Comparison of ENCODE assay signal across 27 cellular contexts in the genomic region with DNA sequence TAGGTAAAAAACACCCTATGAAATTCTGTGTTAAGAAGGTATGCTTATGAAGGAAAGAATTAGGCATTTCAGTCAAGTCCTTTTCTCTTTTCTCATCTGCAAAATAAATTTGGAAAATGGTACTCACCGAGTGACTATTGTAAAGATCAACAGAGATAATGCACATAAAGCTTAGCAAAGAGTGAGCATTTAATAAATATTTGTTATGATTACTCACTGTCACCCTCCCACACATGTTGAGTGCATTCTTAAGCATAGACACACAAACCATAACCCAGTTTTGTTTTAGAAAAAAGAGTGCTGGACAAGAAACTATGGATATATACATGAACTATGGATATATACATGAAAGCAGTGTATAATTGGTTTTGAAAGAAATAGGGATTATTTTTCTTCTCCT. TPM values are rescaled to one million over a fixed set of nuclear protein-coding genes. Genes with fewer than 3 reads are reported as not detected.
A peak's percentile ranks its signal among the peaks of the same experiment; 100 is the strongest.
DNase-seq lines count a peak whose midpoint lies in the region; ATAC-seq, FAIRE-seq and TF ChIP-seq lines count a peak whose summit lies in the region.
"Had no signal": no experiment of that assay in that cellular context is flagged by ENCODE, and none has a peak within 500 bp of the region (broad histone marks: within the 10 kb centered on the region; RNA-seq: fewer than 3 reads in every experiment).

No MANE protein-coding gene starts in this region.

- SMC1A ChIA-PET in GM12878 (lab: Charles Lee; ENCODE audit: uncharacterized antibody, unreplicated experiment), result interaction anchor here (1.5 kb wide), 2 partner anchors 14 to 38 kb away, joined by 3 to 4 read pairs; no protein-coding TSS in a partner anchor

- H3K4me3 Mint-ChIP-seq in HFFc6, result no peak overlapping the region
- H3K4me3 Mint-ChIP-seq in Caco-2 (ENCODE audit: unreplicated experiment), result no peak overlapping the region
- H3K4me3 Mint-ChIP-seq: CD4-positive, alpha-beta memory T cell; T-cell had no signal

- H3K4me1 ChIP-seq in GM12878 (ENCODE audit: control insufficient read depth, insufficient read depth, low read length) (no peaks in the 10 kb centered on the region), Caco-2 (no peaks in the 10 kb centered on the region)
- H3K4me1 ChIP-seq: A549 had no signal

- no peak overlapping the region for H3K4me3 ChIP-seq in GM12878
- no peak overlapping the region for H3K4me3 ChIP-seq in fibroblast of villous mesenchyme (ENCODE audit: low read depth, low read length)
- no peak overlapping the region for H3K4me3 ChIP-seq in Caco-2 (ENCODE audit: low read depth, low read length)
- H3K4me3 ChIP-seq: A549 had no signal

- H3K9me3 Mint-ChIP-seq in HFFc6 (no peaks in the 10 kb centered on the region), Caco-2 (ENCODE audit: unreplicated experiment) (no peaks in the 10 kb centered on the region)

- no peaks in the 10 kb centered on the region for H3K36me3 Mint-ChIP-seq in HFFc6 (ENCODE audit: low read depth)
- no peaks in the 10 kb centered on the region for H3K36me3 Mint-ChIP-seq in Caco-2 (ENCODE audit: insufficient read depth, unreplicated experiment)
- H3K36me3 Mint-ChIP-seq: CD4-positive, alpha-beta memory T cell; T-cell had no signal

- H4K20me1 ChIP-seq in GM12878 (ENCODE audit: control insufficient read depth, insufficient read depth), result no peaks in the 10 kb centered on the region

- H3K27ac Mint-ChIP-seq in HFFc6 (no peak overlapping the region), Caco-2 (ENCODE audit: unreplicated experiment) (no peak overlapping the region)
- H3K27ac Mint-ChIP-seq: CD4-positive, alpha-beta memory T cell; T-cell had no signal

- no peak overlapping the region for H2AFZ ChIP-seq in GM12878 (ENCODE audit: control insufficient read depth, low read depth, low read length)

- RAD21 ChIA-PET in GM12878 (lab: Charles Lee; ENCODE audit: unreplicated experiment), result no interaction called here

- H3K9me3 ChIP-seq in GM12878 (replicated peaks; ENCODE audit: control insufficient read depth, insufficient read depth, low read length), result no peaks in the 10 kb centered on the region
- no peaks in the 10 kb centered on the region for H3K9me3 ChIP-seq in Caco-2
- H3K9me3 ChIP-seq: A549 had no signal

- CTCF ChIA-PET in GM12878 (lab: Yijun Ruan, JAX), result interaction anchor here (1.6 kb wide), 1 partner anchor 9 kb away, joined by 3 read pairs; no protein-coding TSS in a partner anchor
- CTCF ChIA-PET in Caco-2 (lab: Charles Lee), result no interaction called here

- no peak overlapping the region for H3K9ac ChIP-seq in GM12878 (ENCODE audit: control insufficient read depth, insufficient read depth, low read length)

- H3K27me3 Mint-ChIP-seq in HFFc6 (ENCODE audit: insufficient read depth) (peaks cover 8% of the 10 kb centered on the region), Caco-2 (ENCODE audit: insufficient read depth, unreplicated experiment) (no peaks in the 10 kb centered on the region)

- in situ Hi-C loops in GM12878 (cut with MboI), result no loop called here

- no peak overlapping the region for H3K27ac ChIP-seq in GM12878 (ENCODE audit: control insufficient read depth, insufficient read depth)
- H3K27ac ChIP-seq: A549 had no signal

- intact Hi-C loops in GM12878 (cut with micrococcal nuclease; ENCODE audit: unreplicated experiment) (no loop called here), Caco-2 (cut with micrococcal nuclease; ENCODE audit: unreplicated experiment) (no loop called here)

- no peak for TF ChIP-seq EP300 in GM12878 (IDR thresholded peaks at IDR 0.05; ENCODE audit: borderline replicate concordance in 1 of 2, control insufficient read depth in 1 of 2, low read depth in 2 of 2, low read length in 2 of 2)

- H3K27me3 ChIP-seq in GM12878 (replicated peaks in 1 of 2; ENCODE audit: control insufficient read depth in 2 of 2, insufficient read depth in 2 of 2, low read length in 1 of 2), result no peaks in the 10 kb centered on the region
- H3K27me3 ChIP-seq in Caco-2 (replicated peaks; ENCODE audit: control insufficient read depth, insufficient read depth, low read length), result no peaks in the 10 kb centered on the region

- no peak for ATAC-seq in GM12878
- no peak for ATAC-seq in HG02981 (IDR thresholded peaks at IDR 0.05; ENCODE audit: unreplicated experiment)
- ATAC-seq: A549, T-cell had no signal

- no peak for FAIRE-seq in GM12878 (lab: Jason Lieb, UNC)
- FAIRE-seq: A549, GM12892, GM19239, H54, HTR-8/SVneo had no signal

- 15% methylated on average over 1 of the region's 1 CpG for WGBS in GM12878 (ENCODE audit: insufficient coverage, insufficient replicate concordance, low lambda C conversion rate, missing lambda C conversion rate)

- H3K36me3 ChIP-seq in GM12878 (ENCODE audit: control insufficient read depth in 2 of 2, insufficient read depth in 2 of 2, low read length in 1 of 2) (no peaks in the 10 kb centered on the region), Caco-2 (ENCODE audit: control insufficient read depth, insufficient read depth, low read length) (no peaks in the 10 kb centered on the region)

- H3K4me2 ChIP-seq in GM12878 (ENCODE audit: control insufficient read depth, insufficient read depth), result no peak overlapping the region
- H3K4me2 ChIP-seq: A549 had no signal

- no peaks in the 10 kb centered on the region for H3K79me2 ChIP-seq in GM12878 (ENCODE audit: control insufficient read depth, insufficient read depth, low read length)

- TF ChIP-seq CTCF in HFFc6 (IDR thresholded peaks at IDR 0.05), result no peak
- no peak for TF ChIP-seq CTCF in GM12878 (IDR thresholded peaks at IDR 0.05 in 2 of 3, conservative IDR thresholded peaks at IDR 0.05 in 1 of 3; ENCODE audit: control insufficient read depth in 2 of 3, extremely low read depth in 1 of 3, insufficient read depth in 1 of 3, low read depth in 3 of 3, low read length in 3 of 3)
- no peak for TF ChIP-seq CTCF in fibroblast of villous mesenchyme (IDR thresholded peaks at IDR 0.05; ENCODE audit: insufficient read depth, low read depth, low read length)
- no peak for TF ChIP-seq CTCF in Caco-2 (IDR thresholded peaks at IDR 0.05; ENCODE audit: insufficient read depth in 1 of 2, low read depth in 1 of 2, low read length in 1 of 2, severe bottlenecking in 1 of 2, unreplicated experiment in 1 of 2)

- DNase-seq in HFFc6, result peak; percentile 1
- no peak for DNase-seq in GM12878 (ENCODE audit: low read depth, low spot score)
- peak; percentile 37 for DNase-seq in fibroblast of villous mesenchyme (ENCODE audit: low read depth)
- no peak for DNase-seq in Caco-2
- DNase-seq in kidney tubule cell (ENCODE audit: low spot score), result no peak
- no peak for DNase-seq in NCI-H1694 (lab: John Stamatoyannopoulos, UW)
- DNase-seq: AML-193; C1 segment of cervical spinal cord; CD4-positive, alpha-beta memory T cell; COR-L47; GF-D8; KBM-7; MM.1S; NCI-H2029 treated with DMSO at 0.1 percent for 48 hours; NCI-H2171; NCI-H345; NCI-H524; NCI-H774; RPMI8226; SHP77; T-cell had no signal

- TF ChIP-seq POLR2A in GM12878 (IDR thresholded peaks at IDR 0.05; ENCODE audit: low read depth, low read length), result no peak

- H3K4me1 Mint-ChIP-seq in HFFc6 (ENCODE audit: low read depth) (no peaks in the 10 kb centered on the region; the same call in 1 of the 2 replicates), Caco-2 (ENCODE audit: low read depth, unreplicated experiment) (no peaks in the 10 kb centered on the region)
- H3K4me1 Mint-ChIP-seq: CD4-positive, alpha-beta memory T cell; T-cell had no signal

- POLR2A ChIA-PET in GM12878 (lab: Charles Lee), result no interaction called here
- POLR2A ChIA-PET in Caco-2 (lab: Charles Lee), result no interaction called here

- TF ChIP-seq RAD21 in GM12878 (IDR thresholded peaks at IDR 0.05; ENCODE audit: insufficient read depth, low read depth, low read length), result no peak

- BruUV-seq in GM12878 (replicated peaks; lab: Mats Ljungman, UMichigan) (no TSS peak), Caco-2 (replicated peaks; lab: Mats Ljungman, UMichigan) (no TSS peak)

TF ChIP-seq in GM12878, 131 proteins besides CTCF, POLR2A, EP300 and RAD21 (continues in another document):
- TF ChIP-seq RFX5 (IDR thresholded peaks at IDR 0.05; ENCODE audit: low read depth, low read length), result no peak
- peak; percentile 20 for TF ChIP-seq BCL3 (IDR thresholded peaks at IDR 0.05; ENCODE audit: borderline replicate concordance, insufficient read depth, low read depth, low read length, poor library complexity, severe bottlenecking)
- TF ChIP-seq, protein P1, sequence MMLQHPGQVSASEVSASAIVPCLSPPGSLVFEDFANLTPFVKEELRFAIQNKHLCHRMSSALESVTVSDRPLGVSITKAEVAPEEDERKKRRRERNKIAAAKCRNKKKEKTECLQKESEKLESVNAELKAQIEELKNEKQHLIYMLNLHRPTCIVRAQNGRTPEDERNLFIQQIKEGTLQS (IDR thresholded peaks at IDR 0.05; ENCODE audit: borderline replicate concordance, extremely low read depth, low read depth, low read length), result no peak

RNA-seq across cellular contexts. Expression of gene PRLR, which starts 54.7 kb away (rescaled TPM):
- total RNA-seq in HFFc6 (2021; fragmentation: NEBNext Ultra II Directional; extraction: Animal tissue kit (Norgen Biotek cat#: 25700)), result 1 to 10 TPM in 4 of 6 experiments, under 1 TPM in 2; 0.91 to 1.5 (median 1.3) TPM
- total RNA-seq in GM12878 (2013; cell fraction: nucleolus; rRNA removed), result 26.0 and 26.3 TPM in 2 replicates
- total RNA-seq in GM12878 (2014; rRNA removed) (0.11 and 0.16 TPM in 2 replicates), GM12878 (2014; rRNA removed; fragmentation: Illumina TruSeq; extraction: Trizol) (0.27 and 0.28 TPM in 2 replicates), GM12878 (2021) (0.64 and 0.88 TPM in 2 replicates), fibroblast of villous mesenchyme (0.97 and 3.5 TPM in 2 replicates), Caco-2 (2022) (1.6 and 2.3 TPM in 2 replicates)
- 0.09 TPM for polyA plus RNA-seq in GM12878 (2011; ENCODE audit: low read depth)
- polyA plus RNA-seq in GM12878 (2011; rRNA removed) (8.1 and 11.1 TPM in 2 replicates), GM12878 (2014; fragmentation: Illumina TruSeq; extraction: Trizol) (0.22 TPM in 2 replicates), GM12878 (2014; fragmentation: Nextera tagmentation; extraction: Ambion mirVana) (under 1 TPM; 0.04 to 0.85 TPM), GM12878 (2014; rRNA removed) (0.08 and 0.10 TPM in 2 replicates), GM12878 (2016; fragmentation: Nextera tagmentation; extraction: Ambion mirVana) (under 1 TPM; 0.03 to 0.19 TPM)
- 8.1 and 8.4 TPM in 2 replicates for polyA plus RNA-seq in GM12878 (2011; cell fraction: cytosol; rRNA removed)
- 14.4 and 14.9 TPM in 2 replicates for polyA plus RNA-seq in GM12878 (2011; cell fraction: nucleus; rRNA removed)
- 0.13 and 0.14 TPM in 2 replicates for polyA plus RNA-seq in GM12878 (2012)
- polyA minus RNA-seq in GM12878 (2011; rRNA and poly(A)+ RNA removed), result 34.9 and 35.0 TPM in 2 replicates
- polyA minus RNA-seq in GM12878 (2011; cell fraction: cytosol; rRNA and poly(A)+ RNA removed), result 11.4 and 14.6 TPM in 2 replicates
- 10.6 and 19.5 TPM in 2 replicates for polyA minus RNA-seq in GM12878 (2011; cell fraction: nucleus; rRNA and poly(A)+ RNA removed)
- total RNA-seq: CD4-positive, alpha-beta memory T cell had no signal
- polyA plus RNA-seq: CD4-positive, alpha-beta memory T cell had no signal

Comparison
In these comparisons a context has a peak if more than half of its experiments do, and no peak if none do; other contexts are left out.
1. DNase-seq: peak in HFFc6 (single experiment) and fibroblast of villous mesenchyme (single experiment); none in GM12878 (single experiment), Caco-2 (0 of 2), kidney tubule cell (single experiment) and NCI-H1694 (single experiment).